21 cellular contexts compared by ENCODE assay signal in genomic region chr1:1536938-1537546, GRCh38. TPM values are rescaled to one million over a fixed set of nuclear protein-coding genes. Genes with fewer than 3 reads are reported as not detected.
"Had no signal": no experiment of that assay in that cellular context is flagged by ENCODE, and none has a peak within 500 bp of the region (broad histone marks: within the 10 kb centered on the region; RNA-seq: fewer than 3 reads in every experiment).

No MANE protein-coding gene starts in this region.

- H3K9me3 ChIP-seq: prostate gland had no signal

- H3K9me3 Mint-ChIP-seq: effector memory CD8-positive, alpha-beta T cell had no signal

- H3K4me3 ChIP-seq: breast epithelium, hepatocyte, left ventricle myocardium inferior, prostate gland, spleen, stomach, thoracic aorta had no signal

- H3K27ac ChIP-seq: hepatocyte, left ventricle myocardium inferior, prostate gland, spleen, stomach, thoracic aorta had no signal

- H3K27ac Mint-ChIP-seq: activated B cell treated with CpG ODN at 0.5 μM for 24 hours; activated naive CD4-positive, alpha-beta T cell treated with anti-CD3 and anti-CD28 coated beads for 36 hours; activated naive CD8-positive, alpha-beta T cell treated with anti-CD3 and anti-CD28 coated beads, Interleukin-2, amount 50 U/mL, for 24 hours; activated T-helper 2 cell treated with anti-CD3 and anti-CD28 coated beads, Interferon-gamma antibody, Interleukin-2, Interleukin-4, amounts not matched to agents 10 μg/mL and 5 μg/mL and 100 μg/mL, durations not matched to agents 14 hours and 24 hours and 36 hours; effector memory CD8-positive, alpha-beta T cell; memory B cell; naive thymus-derived CD8-positive, alpha-beta T cell had no signal

- H2AFZ ChIP-seq: hepatocyte had no signal

- DNase-seq: activated B cell treated with CpG ODN at 0.5 μM for 24 hours; activated CD4-positive, alpha-beta T cell treated with anti-CD3 and anti-CD28 coated beads for 48 hours; activated CD8-positive, alpha-beta memory T cell treated with anti-CD3 and anti-CD28 coated beads for 24 hours; activated naive CD4-positive, alpha-beta T cell treated with anti-CD3 and anti-CD28 coated beads for 36 hours; activated naive CD8-positive, alpha-beta T cell treated with anti-CD3 and anti-CD28 coated beads, Interleukin-2, amount 50 U/mL, for 24 hours; activated T-cell treated with anti-CD3 and anti-CD28 coated beads for 4 hours; aorta; dermis blood vessel endothelial cell; effector memory CD8-positive, alpha-beta T cell; left ventricle myocardium inferior; naive thymus-derived CD8-positive, alpha-beta T cell; spleen; stomach; SW 1271 had no signal

- H3K27me3 Mint-ChIP-seq: activated naive CD8-positive, alpha-beta T cell treated with anti-CD3 and anti-CD28 coated beads, Interleukin-2, amount 50 U/mL, for 24 hours; effector memory CD8-positive, alpha-beta T cell; naive thymus-derived CD8-positive, alpha-beta T cell had no signal

- H3K79me2 ChIP-seq: hepatocyte had no signal

- ATAC-seq: effector memory CD8-positive, alpha-beta T cell; naive thymus-derived CD8-positive, alpha-beta T cell; sciatic nerve had no signal

- H3K36me3 ChIP-seq: breast epithelium, prostate gland, thoracic aorta had no signal

- H3K4me2 ChIP-seq: hepatocyte had no signal

- H3K4me3 Mint-ChIP-seq: activated B cell treated with CpG ODN at 0.5 μM for 24 hours; activated naive CD4-positive, alpha-beta T cell treated with anti-CD3 and anti-CD28 coated beads for 36 hours; activated naive CD8-positive, alpha-beta T cell treated with anti-CD3 and anti-CD28 coated beads, Interleukin-2, amount 50 U/mL, for 24 hours; effector memory CD8-positive, alpha-beta T cell; memory B cell had no signal

- H3K27me3 ChIP-seq: breast epithelium, hepatocyte had no signal

RNA-seq across cellular contexts. Expression of gene TMEM240, which starts 3.4 kb away (rescaled TPM):
- total RNA-seq: activated naive CD4-positive, alpha-beta T cell treated with anti-CD3 and anti-CD28 coated beads for 36 hours had no signal
- polyA plus RNA-seq: naive thymus-derived CD8-positive, alpha-beta T cell had no signal
